2 cellular contexts compared by ENCODE assay signal in genomic region chr1:119416006-119416640, GRCh38.
A peak's percentile ranks its signal among the peaks of the same experiment; 100 is the strongest.
TF ChIP-seq lines count a peak whose summit lies in the region.

No MANE protein-coding gene starts in this region.

TF ChIP-seq in liver, 16 proteins besides CTCF, POLR2A, EP300 and RAD21:
- TF ChIP-seq GABPA (IDR thresholded peaks at IDR 0.05 in 1 of 2, conservative IDR thresholded peaks at IDR 0.05 in 1 of 2) (no peak), EGR1 (IDR thresholded peaks at IDR 0.05; ENCODE audit: low read depth in 2 of 2) (no peak), ATF3 (IDR thresholded peaks at IDR 0.05) (no peak), FOXA2 (IDR thresholded peaks at IDR 0.05) (no peak), HNF4A (conservative IDR thresholded peaks at IDR 0.05) (peak; percentile 58 to 77), FOXA1 (IDR thresholded peaks at IDR 0.05) (no peak), TAF1 (conservative IDR thresholded peaks at IDR 0.05) (no peak), JUND (IDR thresholded peaks at IDR 0.05) (no peak), SP1 (IDR thresholded peaks at IDR 0.05) (peak; percentile 41), RXRA (IDR thresholded peaks at IDR 0.05) (peak; percentile 79 to 82), MAX (IDR thresholded peaks at IDR 0.05) (no peak), HNF4G (IDR thresholded peaks at IDR 0.05) (peak; percentile 21), NR2F2 (IDR thresholded peaks at IDR 0.05) (no peak), YY1 (IDR thresholded peaks at IDR 0.05) (no peak)
- TF ChIP-seq, protein P1, sequence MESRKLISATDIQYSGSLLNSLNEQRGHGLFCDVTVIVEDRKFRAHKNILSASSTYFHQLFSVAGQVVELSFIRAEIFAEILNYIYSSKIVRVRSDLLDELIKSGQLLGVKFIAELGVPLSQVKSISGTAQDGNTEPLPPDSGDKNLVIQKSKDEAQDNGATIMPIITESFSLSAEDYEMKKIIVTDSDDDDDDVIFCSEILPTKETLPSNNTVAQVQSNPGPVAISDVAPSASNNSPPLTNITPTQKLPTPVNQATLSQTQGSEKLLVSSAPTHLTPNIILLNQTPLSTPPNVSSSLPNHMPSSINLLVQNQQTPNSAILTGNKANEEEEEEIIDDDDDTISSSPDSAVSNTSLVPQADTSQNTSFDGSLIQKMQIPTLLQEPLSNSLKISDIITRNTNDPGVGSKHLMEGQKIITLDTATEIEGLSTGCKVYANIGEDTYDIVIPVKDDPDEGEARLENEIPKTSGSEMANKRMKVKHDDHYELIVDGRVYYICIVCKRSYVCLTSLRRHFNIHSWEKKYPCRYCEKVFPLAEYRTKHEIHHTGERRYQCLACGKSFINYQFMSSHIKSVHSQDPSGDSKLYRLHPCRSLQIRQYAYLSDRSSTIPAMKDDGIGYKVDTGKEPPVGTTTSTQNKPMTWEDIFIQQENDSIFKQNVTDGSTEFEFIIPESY (IDR thresholded peaks at IDR 0.05), result no peak
- TF ChIP-seq, protein P2, sequence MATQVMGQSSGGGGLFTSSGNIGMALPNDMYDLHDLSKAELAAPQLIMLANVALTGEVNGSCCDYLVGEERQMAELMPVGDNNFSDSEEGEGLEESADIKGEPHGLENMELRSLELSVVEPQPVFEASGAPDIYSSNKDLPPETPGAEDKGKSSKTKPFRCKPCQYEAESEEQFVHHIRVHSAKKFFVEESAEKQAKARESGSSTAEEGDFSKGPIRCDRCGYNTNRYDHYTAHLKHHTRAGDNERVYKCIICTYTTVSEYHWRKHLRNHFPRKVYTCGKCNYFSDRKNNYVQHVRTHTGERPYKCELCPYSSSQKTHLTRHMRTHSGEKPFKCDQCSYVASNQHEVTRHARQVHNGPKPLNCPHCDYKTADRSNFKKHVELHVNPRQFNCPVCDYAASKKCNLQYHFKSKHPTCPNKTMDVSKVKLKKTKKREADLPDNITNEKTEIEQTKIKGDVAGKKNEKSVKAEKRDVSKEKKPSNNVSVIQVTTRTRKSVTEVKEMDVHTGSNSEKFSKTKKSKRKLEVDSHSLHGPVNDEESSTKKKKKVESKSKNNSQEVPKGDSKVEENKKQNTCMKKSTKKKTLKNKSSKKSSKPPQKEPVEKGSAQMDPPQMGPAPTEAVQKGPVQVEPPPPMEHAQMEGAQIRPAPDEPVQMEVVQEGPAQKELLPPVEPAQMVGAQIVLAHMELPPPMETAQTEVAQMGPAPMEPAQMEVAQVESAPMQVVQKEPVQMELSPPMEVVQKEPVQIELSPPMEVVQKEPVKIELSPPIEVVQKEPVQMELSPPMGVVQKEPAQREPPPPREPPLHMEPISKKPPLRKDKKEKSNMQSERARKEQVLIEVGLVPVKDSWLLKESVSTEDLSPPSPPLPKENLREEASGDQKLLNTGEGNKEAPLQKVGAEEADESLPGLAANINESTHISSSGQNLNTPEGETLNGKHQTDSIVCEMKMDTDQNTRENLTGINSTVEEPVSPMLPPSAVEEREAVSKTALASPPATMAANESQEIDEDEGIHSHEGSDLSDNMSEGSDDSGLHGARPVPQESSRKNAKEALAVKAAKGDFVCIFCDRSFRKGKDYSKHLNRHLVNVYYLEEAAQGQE (IDR thresholded peaks at IDR 0.05), result no peak

TF ChIP-seq in HepG2, 621 proteins besides CTCF, POLR2A, EP300 and RAD21:
- TF ChIP-seq JDP2 (CRISPR knock-in tag; IDR thresholded peaks at IDR 0.05; ENCODE audit: borderline replicate concordance) (no peak), HOXA3 (CRISPR knock-in tag; IDR thresholded peaks at IDR 0.05) (no peak), SP2 (CRISPR knock-in tag; IDR thresholded peaks at IDR 0.05) (no peak), RFX5 (IDR thresholded peaks at IDR 0.05; ENCODE audit: low read depth, low read length) (no peak)
TF ChIP-seq in HepG2: peak in this region for 0.
